ENCODE assay signal across 8 cellular contexts in the genomic region with DNA sequence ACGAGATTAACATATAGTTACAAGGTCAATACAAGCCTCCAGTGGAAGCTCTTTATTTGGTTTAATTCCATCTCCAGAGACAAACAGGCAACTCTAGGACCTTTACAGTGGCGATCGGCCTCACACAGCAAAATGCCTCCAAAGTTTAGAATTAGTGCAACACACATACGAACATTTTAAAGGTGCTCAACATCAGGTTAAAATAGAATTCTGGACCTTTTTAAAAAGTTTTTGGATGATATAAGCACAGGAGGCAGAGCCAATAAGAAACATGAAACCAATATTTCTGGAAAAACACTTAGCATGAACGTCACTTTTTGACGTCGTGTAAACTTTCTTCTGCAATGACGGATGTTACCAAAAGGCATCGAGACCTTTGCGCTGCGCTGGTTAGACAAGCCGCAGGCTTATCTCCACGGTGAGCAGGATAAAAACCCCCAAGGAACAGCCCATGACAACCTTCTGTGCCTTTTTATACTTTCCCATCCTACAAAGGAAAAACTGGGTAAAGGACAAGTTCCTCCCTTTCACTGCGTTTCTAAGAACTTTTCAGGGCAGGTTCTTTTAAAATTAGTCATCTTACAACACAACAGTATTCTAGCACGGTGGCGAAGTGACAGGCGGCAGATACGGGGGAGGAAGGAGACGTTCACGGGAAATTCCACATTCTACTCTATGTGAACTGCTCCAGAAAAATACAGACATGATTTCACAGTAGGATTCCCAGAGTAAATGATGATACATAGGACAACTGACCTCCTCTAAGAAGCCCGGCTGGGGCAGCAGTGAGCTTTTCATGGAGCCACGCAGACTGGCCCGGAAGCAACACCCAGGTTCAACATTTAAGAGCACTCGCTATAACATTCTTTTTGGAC. TPM values are rescaled to one million over a fixed set of nuclear protein-coding genes. Genes with fewer than 3 reads are reported as not detected.
A peak's percentile ranks its signal among the peaks of the same experiment; 100 is the strongest.
DNase-seq lines count a peak whose midpoint lies in the region; ATAC-seq and FAIRE-seq lines count a peak whose summit lies in the region.

No MANE protein-coding gene starts in this region.

- H2BK15ac ChIP-seq in neuronal stem cell (ENCODE audit: low read length) = no peak overlapping the region

- no peaks in the 10 kb centered on the region for H3K27me3 Mint-ChIP-seq in T-helper 1 cell treated with Interleukin-12 subunit alpha and Interleukin-12 subunit beta and Interleukin-4 antibody, amounts not matched to agents 30 μg/mL and 1 μg/mL, for 36 hours (ENCODE audit: low read depth)

- peaks cover 60% of the 10 kb centered on the region for H3K4me1 Mint-ChIP-seq in T-helper 1 cell treated with Interleukin-12 subunit alpha and Interleukin-12 subunit beta and Interleukin-4 antibody, amounts not matched to agents 30 μg/mL and 1 μg/mL, for 36 hours (ENCODE audit: low read depth)

- no CpG with 5 or more reads among the region's 24 CpGs for WGBS in neuronal stem cell (ENCODE audit: extremely low coverage in 2 of 2, insufficient read length in 2 of 2, insufficient replicate concordance in 1 of 2), 2 donors

- FAIRE-seq in GM18507 (lab: Jason Lieb, UNC) (peak; percentile 65), urothelium cell line (lab: Jason Lieb, UNC) (no peak)

- no peak for ATAC-seq in HG02610 (IDR thresholded peaks at IDR 0.05; ENCODE audit: unreplicated experiment)

- H3K4me3 ChIP-seq in neuronal stem cell (ENCODE audit: low read length in 2 of 2) = no peak overlapping the region

- no peak for DNase-seq in GM18507 (ENCODE audit: extremely low spot score, insufficient read length, low read depth)
- DNase-seq in central memory CD4-positive, alpha-beta T cell = peak; percentile 91
- DNase-seq in neuronal stem cell (ENCODE audit: low spot score) = no peak
- no peak for DNase-seq in anterior cingulate cortex (lab: John Stamatoyannopoulos, UW)
- no peak for DNase-seq in urothelium cell line (ENCODE audit: low spot score)
- DNase-seq in NCI-H510A treated with DMSO at 0.1 percent for 48 hours (lab: John Stamatoyannopoulos, UW) = no peak

- H3K23ac ChIP-seq in neuronal stem cell (ENCODE audit: low read depth, low read length, poor library complexity) = no peak overlapping the region

- no peaks in the 10 kb centered on the region for H3K27me3 ChIP-seq in neuronal stem cell (ENCODE audit: control insufficient read depth in 3 of 3, insufficient read depth in 3 of 3, low read depth in 1 of 3, low read length in 3 of 3)

- H3K18ac ChIP-seq in neuronal stem cell (ENCODE audit: low read length) = no peak overlapping the region

- H3K9me3 ChIP-seq in neuronal stem cell (replicated peaks in 1 of 2; ENCODE audit: control insufficient read depth in 2 of 2, insufficient read depth in 1 of 2, low read depth in 1 of 2, low read length in 2 of 2) = peaks cover 0 to 9% of the 10 kb centered on the region in 2 donors

- peaks cover 7 to 28% of the 10 kb centered on the region in 2 donors for H3K36me3 ChIP-seq in neuronal stem cell (replicated peaks in 1 of 2; ENCODE audit: control insufficient read depth in 2 of 2, insufficient read depth in 2 of 2, low read length in 2 of 2)

- no peak overlapping the region for H2BK120ac ChIP-seq in neuronal stem cell (ENCODE audit: low read depth, low read length)

- H2BK12ac ChIP-seq in neuronal stem cell (ENCODE audit: low read length) = no peak overlapping the region

- no peak overlapping the region for H4K8ac ChIP-seq in neuronal stem cell (ENCODE audit: low read depth, low read length)

- H3K27ac Mint-ChIP-seq in T-helper 1 cell treated with Interleukin-12 subunit alpha and Interleukin-12 subunit beta and Interleukin-4 antibody, amounts not matched to agents 30 μg/mL and 1 μg/mL, for 36 hours = peak overlapping the region; percentile 97

- peaks cover 16 to 25% of the 10 kb centered on the region in 2 donors for H3K4me1 ChIP-seq in neuronal stem cell (ENCODE audit: control insufficient read depth in 2 of 2, insufficient read depth in 1 of 2, low read depth in 1 of 2, low read length in 2 of 2)

- H4K91ac ChIP-seq in neuronal stem cell (ENCODE audit: low read depth, low read length, poor library complexity) = no peak overlapping the region

- H3K4ac ChIP-seq in neuronal stem cell (ENCODE audit: low read length) = no peak overlapping the region

- H3K36me3 Mint-ChIP-seq in T-helper 1 cell treated with Interleukin-12 subunit alpha and Interleukin-12 subunit beta and Interleukin-4 antibody, amounts not matched to agents 30 μg/mL and 1 μg/mL, for 36 hours (ENCODE audit: low read depth) = peaks cover 27% of the 10 kb centered on the region

- H3K14ac ChIP-seq in neuronal stem cell (ENCODE audit: low read length) = no peak overlapping the region

- peak overlapping the region; percentile 29 for H3K27ac ChIP-seq in neuronal stem cell (replicated peaks; ENCODE audit: low read length)

- H3K4me2 ChIP-seq in neuronal stem cell (ENCODE audit: insufficient read depth, low read length, poor library complexity, severe bottlenecking) = no peak overlapping the region

- H3K9ac ChIP-seq in neuronal stem cell (ENCODE audit: low read depth, low read length, poor library complexity) = no peak overlapping the region

- H3K79me1 ChIP-seq in neuronal stem cell (ENCODE audit: low read depth, low read length) = no peaks in the 10 kb centered on the region

- no peak overlapping the region for H2AK5ac ChIP-seq in neuronal stem cell (ENCODE audit: low read depth, low read length)

- no peak overlapping the region for H2BK5ac ChIP-seq in neuronal stem cell (ENCODE audit: low read length)

- no peak overlapping the region for H2AFZ ChIP-seq in neuronal stem cell (ENCODE audit: low read length)

- H3K4me3 Mint-ChIP-seq in T-helper 1 cell treated with Interleukin-12 subunit alpha and Interleukin-12 subunit beta and Interleukin-4 antibody, amounts not matched to agents 30 μg/mL and 1 μg/mL, for 36 hours = peak overlapping the region; percentile 82

- H3K9me3 Mint-ChIP-seq in T-helper 1 cell treated with Interleukin-12 subunit alpha and Interleukin-12 subunit beta and Interleukin-4 antibody, amounts not matched to agents 30 μg/mL and 1 μg/mL, for 36 hours = no peaks in the 10 kb centered on the region

RNA-seq across cellular contexts. Expression of a gene that starts 52.2 kb away (rescaled TPM):
- polyA plus RNA-seq in neuronal stem cell (2013, experiment 1 of 2) = 11.8 TPM
- polyA plus RNA-seq in neuronal stem cell (2013, experiment 2 of 2) = 10.9 TPM

RNA-seq across cellular contexts. Expression of a gene that starts 52.4 kb away (rescaled TPM):
- 37.6 TPM for polyA plus RNA-seq in neuronal stem cell (2013, experiment 1 of 2)
- polyA plus RNA-seq in neuronal stem cell (2013, experiment 2 of 2) = 36.0 TPM
